In the genomic region with DNA sequence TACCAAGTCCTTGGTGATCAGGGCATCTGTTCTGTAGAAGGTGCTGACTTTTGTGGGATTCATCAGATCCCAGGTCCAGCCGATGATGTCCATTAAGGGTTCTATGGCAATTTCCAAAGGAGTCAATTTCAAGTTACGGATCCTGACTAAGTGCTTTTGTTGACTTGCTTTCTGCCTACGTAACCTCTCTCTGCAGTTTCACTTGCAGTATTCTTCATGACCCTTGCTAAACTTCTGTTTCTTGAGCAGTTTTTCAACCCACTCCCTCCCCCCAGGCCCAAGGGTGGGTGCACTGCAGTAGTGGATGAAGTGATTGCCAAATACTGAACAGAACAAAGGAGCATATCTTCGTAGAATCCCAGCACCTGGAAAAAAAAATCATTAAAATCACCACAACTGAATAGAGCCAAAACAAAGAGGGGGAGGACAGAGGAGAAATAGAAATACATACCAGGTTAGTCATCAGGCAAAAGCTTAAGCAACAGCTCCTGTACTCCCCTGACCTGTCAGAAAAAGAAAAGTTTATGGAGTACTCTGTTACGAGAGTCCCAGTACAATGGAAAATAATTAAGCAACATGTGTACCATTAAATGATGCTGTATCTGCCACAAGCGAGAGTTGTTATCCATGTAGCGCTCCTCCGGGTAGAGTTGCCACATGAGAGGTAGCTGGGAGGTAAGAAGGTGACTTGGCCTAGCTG, we compare ENCODE assay signal across 10 cellular contexts. TPM values are rescaled to one million over a fixed set of nuclear protein-coding genes. Genes with fewer than 3 reads are reported as not detected.
DNase-seq lines count a peak whose midpoint lies in the region; ATAC-seq, FAIRE-seq and TF ChIP-seq lines count a peak whose summit lies in the region.
"Had no signal": no experiment of that assay in that cellular context is flagged by ENCODE, and none has a peak within 500 bp of the region (broad histone marks: within the 10 kb centered on the region; RNA-seq: fewer than 3 reads in every experiment).

No MANE protein-coding gene starts in this region.

- no peak for DNase-seq in GM12891 (ENCODE audit: insufficient read length, low spot score)
- peak; percentile 23 for DNase-seq in astrocyte of the cerebellum (ENCODE audit: low read depth)
- DNase-seq in right lobe of liver: no peak
- DNase-seq in 8988T: no peak
- DNase-seq in GM19238 (ENCODE audit: insufficient read length, low spot score): no peak
- DNase-seq in cardiac septum (ENCODE audit: low spot score): no peak
- DNase-seq: activated naive CD8-positive, alpha-beta T cell treated with anti-CD3 and anti-CD28 coated beads, Interleukin-2, amount 50 U/mL, for 24 hours; immature natural killer cell; natural killer cell had no signal

- no peaks in the 10 kb centered on the region for H3K36me3 ChIP-seq in right lobe of liver

- in situ Hi-C loops in astrocyte of the cerebellum (cut with HindIII; ENCODE audit: low sequenced_read_pairs): no loop called here

- no peak for TF ChIP-seq CTCF in astrocyte of the cerebellum (IDR thresholded peaks at IDR 0.05; ENCODE audit: low read depth, low read length, missing control alignments)
- no peak for TF ChIP-seq CTCF in right lobe of liver (IDR thresholded peaks at IDR 0.05)

- no peak overlapping the region for H3K4me3 ChIP-seq in astrocyte of the cerebellum (ENCODE audit: low read depth, low read length)
- no peak overlapping the region for H3K4me3 ChIP-seq in right lobe of liver

- intact Hi-C loops in right lobe of liver (cut with DNase I) (no loop called here), cardiac septum (cut with DNase I) (no loop called here)

- H3K27me3 ChIP-seq in right lobe of liver: peaks cover 0 to 3% of the 10 kb centered on the region in 2 donors

- 52% methylated on average over 8 of the region's 8 CpGs for WGBS in right lobe of liver (ENCODE audit: insufficient coverage, low coverage, low lambda C conversion rate, missing lambda C conversion rate)

- H3K9me3 ChIP-seq in right lobe of liver: no peaks in the 10 kb centered on the region

- TF ChIP-seq POLR2A in GM12891 (IDR thresholded peaks at IDR 0.05; ENCODE audit: low read depth, low read length) (0 out of 2 replicates have a peak, but pooled peaks have one; percentile 30), right lobe of liver (IDR thresholded peaks at IDR 0.05) (no peak)

- peak; percentile 64 for FAIRE-seq in GM12891 (lab: Jason Lieb, UNC)
- FAIRE-seq: endometrium had no signal

- peak; percentile 44 to 72 (median 62) for ATAC-seq in right lobe of liver
- ATAC-seq: activated naive CD8-positive, alpha-beta T cell treated with anti-CD3 and anti-CD28 coated beads, Interleukin-2, amount 50 U/mL, for 24 hours; natural killer cell had no signal

- H3K27ac ChIP-seq in right lobe of liver: peak overlapping the region in 2 of 3 donors; percentile 28 to 54

- peaks cover 0 to 16% (median 0%) of the 10 kb centered on the region in 4 donors for H3K4me1 ChIP-seq in right lobe of liver

TF ChIP-seq in GM12891, 5 proteins besides CTCF, POLR2A, EP300 and RAD21:
- no peak for TF ChIP-seq PAX5 (IDR thresholded peaks at IDR 0.05; ENCODE audit: insufficient read depth, low read length, severe bottlenecking)
- no peak for TF ChIP-seq SPI1 (IDR thresholded peaks at IDR 0.05; ENCODE audit: low read depth, low read length)

RNA-seq across cellular contexts. Expression of a gene that starts 5.8 kb away (rescaled TPM):
- 18.6 TPM for polyA plus RNA-seq in GM12891 (2012; ENCODE audit: low read depth, missing spikeins)
- total RNA-seq in right lobe of liver (10 to 100 TPM in 2 of 6 experiments, 1 to 10 TPM in 4; 3.9 to 12.2 (median 7.6) TPM), cardiac septum (19.4 TPM)

RNA-seq across cellular contexts. Expression of a gene that starts 5.8 kb away (rescaled TPM):
- polyA plus RNA-seq in GM12891 (2012; ENCODE audit: low read depth, missing spikeins): 33.6 TPM
- total RNA-seq in right lobe of liver (10 to 100 TPM in 4 of 6 experiments, 1 to 10 TPM in 1, under 1 TPM in 1; 0.98 to 26.8 (median 16.6) TPM), cardiac septum (41.4 TPM)

RNA-seq across cellular contexts. Expression of a gene that starts 6.1 kb away (rescaled TPM):
- polyA plus RNA-seq in GM12891 (2012; ENCODE audit: low read depth, missing spikeins): 17.1 TPM
- total RNA-seq in right lobe of liver (10 to 100 TPM; 10.1 to 13.4 (median 10.5) TPM), cardiac septum (15.6 TPM)

RNA-seq across cellular contexts. Expression of a gene that starts 38.5 kb away (rescaled TPM):
- 104 TPM for polyA plus RNA-seq in GM12891 (2012; ENCODE audit: low read depth, missing spikeins)
- total RNA-seq in right lobe of liver (10 to 100 TPM; 24.2 to 70.5 (median 39.7) TPM), cardiac septum (207 TPM)

RNA-seq across cellular contexts. Expression of a gene that starts 42.7 kb away (rescaled TPM):
- 5.9 TPM for polyA plus RNA-seq in GM12891 (2012; ENCODE audit: low read depth, missing spikeins)
- total RNA-seq in right lobe of liver (10 to 100 TPM; 19.4 to 36.2 (median 26.3) TPM), cardiac septum (43.4 TPM)
